In genomic region chr15:74040115-74040850, GRCh38 we compare ENCODE assay signal across 10 cellular contexts. TPM values are rescaled to one million over a fixed set of nuclear protein-coding genes. Genes with fewer than 3 reads are reported as not detected.
A peak's percentile ranks its signal among the peaks of the same experiment; 100 is the strongest.
DNase-seq lines count a peak whose midpoint lies in the region; ATAC-seq, FAIRE-seq and TF ChIP-seq lines count a peak whose summit lies in the region.
"Had no signal": no experiment of that assay in that cellular context is flagged by ENCODE, and none has a peak within 500 bp of the region (broad histone marks: within the 10 kb centered on the region; RNA-seq: fewer than 3 reads in every experiment).

No MANE protein-coding gene starts in this region.

- no peaks in the 10 kb centered on the region for H3K79me1 ChIP-seq in H9 (ENCODE audit: insufficient read depth, low read depth, low read length, poor library complexity, severe bottlenecking)

- H2AK5ac ChIP-seq in H9 (ENCODE audit: insufficient read length, low read length), result no peak overlapping the region

- H2AFZ ChIP-seq in H9 (ENCODE audit: low read length) (no peak overlapping the region), smooth muscle cell (ENCODE audit: low read depth) (no peak overlapping the region)

- H3K27me3 ChIP-seq in H9 (ENCODE audit: insufficient read depth, low read length), result no peaks in the 10 kb centered on the region
- H3K27me3 ChIP-seq in ascending aorta, result no peaks in the 10 kb centered on the region
- H3K27me3 ChIP-seq in heart right ventricle, result no peaks in the 10 kb centered on the region
- H3K27me3 ChIP-seq in smooth muscle cell (ENCODE audit: low read depth), result no peaks in the 10 kb centered on the region

- H3K4me1 ChIP-seq in H9 (ENCODE audit: insufficient read depth, low read length), result peaks cover 3% of the 10 kb centered on the region; the same call in 1 of the 2 replicates
- H3K4me1 ChIP-seq in ascending aorta, result peaks cover 16 to 25% of the 10 kb centered on the region in 2 donors
- H3K4me1 ChIP-seq in heart right ventricle, result peaks cover 20 to 78% (median 55%) of the 10 kb centered on the region in 9 donors
- peaks cover 18% of the 10 kb centered on the region for H3K4me1 ChIP-seq in smooth muscle cell (ENCODE audit: low read depth)

- H3K9me3 ChIP-seq in H9 (ENCODE audit: control insufficient read depth, low read depth, low read length) (no peaks in the 10 kb centered on the region), ascending aorta (no peaks in the 10 kb centered on the region), heart right ventricle (no peaks in the 10 kb centered on the region), smooth muscle cell (replicated peaks; ENCODE audit: low read depth) (no peaks in the 10 kb centered on the region)

- no peak overlapping the region for H2BK120ac ChIP-seq in H9 (ENCODE audit: low read depth, low read length, poor library complexity, severe bottlenecking)

- H4K20me1 ChIP-seq in H9 (ENCODE audit: control insufficient read depth, insufficient read depth, insufficient read length), result no peaks in the 10 kb centered on the region
- H4K20me1 ChIP-seq in smooth muscle cell (ENCODE audit: low read depth), result no peaks in the 10 kb centered on the region

- peaks cover 14% of the 10 kb centered on the region for H3F3A ChIP-seq in smooth muscle cell (ENCODE audit: low read depth)

- no peak overlapping the region for H3K14ac ChIP-seq in H9 (ENCODE audit: insufficient read depth, low read length)

- no peak overlapping the region for H2BK12ac ChIP-seq in H9 (ENCODE audit: insufficient read length, low read depth, low read length)

- no peak overlapping the region for H3K4me3 Mint-ChIP-seq in H9
- H3K4me3 Mint-ChIP-seq: T-cell had no signal

- POLR2A ChIA-PET in HEK293T (lab: Yijun Ruan, JAX), result no interaction called here

- no peaks in the 10 kb centered on the region for H3K23me2 ChIP-seq in H9 (ENCODE audit: insufficient read length, low read depth, low read length, poor library complexity, severe bottlenecking)

- H3K27ac ChIP-seq in H9 (ENCODE audit: insufficient read length, low read depth, low read length) (no peak overlapping the region), ascending aorta (peak overlapping the region; percentile 63 to 88), heart right ventricle (peak overlapping the region; percentile 13 to 85 (median 77)), smooth muscle cell (ENCODE audit: low read depth) (peak overlapping the region; percentile 98)
- H3K27ac ChIP-seq: HL-60 had no signal

- peak overlapping the region in 2 of 3 experiments; percentile 41 to 53; a peak in 3 of 7 replicates for H3K27ac Mint-ChIP-seq in H9
- H3K27ac Mint-ChIP-seq: T-cell had no signal

- H3K9ac ChIP-seq in H9 (ENCODE audit: extremely low read depth, insufficient read length, low read length) (no peak overlapping the region), smooth muscle cell (ENCODE audit: low read depth) (peak overlapping the region; percentile 80)

- no peak overlapping the region for H4K8ac ChIP-seq in H9 (replicated peaks; ENCODE audit: insufficient read length, low read depth, low read length)

- H3K36me3 Mint-ChIP-seq in H9 (ENCODE audit: insufficient read depth in 1 of 3, low read depth in 3 of 3), result peaks cover 4 to 7% (median 5%) of the 10 kb centered on the region in 3 experiments; a peak in 4 of 7 replicates

- TF ChIP-seq CTCF in H9 (conservative IDR thresholded peaks at IDR 0.05), result no peak
- TF ChIP-seq CTCF in ascending aorta (IDR thresholded peaks at IDR 0.05), result no peak
- no peak for TF ChIP-seq CTCF in heart right ventricle (IDR thresholded peaks at IDR 0.05)
- TF ChIP-seq CTCF in smooth muscle cell (IDR thresholded peaks at IDR 0.05; ENCODE audit: borderline replicate concordance, insufficient read depth, poor library complexity, severe bottlenecking), result no peak

- DNase-seq in H9 (peak; percentile 44), ascending aorta (ENCODE audit: low spot score in 2 of 2) (peak in 1 of 2 donors; percentile 90), heart right ventricle (peak in 1 of 2 donors; percentile 76), smooth muscle cell (lab: John Stamatoyannopoulos, UW; ENCODE audit: unreplicated experiment) (peak; percentile 27), GM12892 (ENCODE audit: insufficient read length) (no peak), HEK293T (ENCODE audit: extremely low spot score) (no peak), CD1c-positive myeloid dendritic cell (ENCODE audit: extremely low spot score) (no peak)
- no peak for DNase-seq in stimulated activated naive CD4-positive, alpha-beta T cell (lab: John Stamatoyannopoulos, UW)
- DNase-seq: T-cell had no signal

- no peak overlapping the region for H2BK5ac ChIP-seq in H9 (ENCODE audit: insufficient read length, low read length)

- no peak for FAIRE-seq in GM12892 (lab: Jason Lieb, UNC)

- peaks cover 4% of the 10 kb centered on the region for H3K27me3 Mint-ChIP-seq in H9 (ENCODE audit: low read depth)
- H3K27me3 Mint-ChIP-seq: T-cell had no signal

- H3K4me3 ChIP-seq in ascending aorta, result no peak overlapping the region
- no peak overlapping the region for H3K4me3 ChIP-seq in heart right ventricle
- H3K4me3 ChIP-seq in smooth muscle cell, result no peak overlapping the region

- H2BK20ac ChIP-seq in H9 (ENCODE audit: low read depth, low read length, poor library complexity, severe bottlenecking), result no peak overlapping the region

- no peak overlapping the region for H3K56ac ChIP-seq in H9 (ENCODE audit: insufficient read length, low read depth, low read length)

- peak; percentile 51 to 80 (median 69) for ATAC-seq in heart right ventricle
- ATAC-seq: T-cell had no signal

- no peak overlapping the region for H4K91ac ChIP-seq in H9 (ENCODE audit: insufficient read length, low read depth, low read length)

- no peak overlapping the region for H2BK15ac ChIP-seq in H9 (ENCODE audit: low read depth, low read length)

- peaks cover 31 to 37% of the 10 kb centered on the region in 2 experiments for H3K4me1 Mint-ChIP-seq in H9
- H3K4me1 Mint-ChIP-seq: T-cell had no signal

- no peak overlapping the region for H4K5ac ChIP-seq in H9 (ENCODE audit: insufficient read length, low read depth, low read length)

- H3K9me3 Mint-ChIP-seq in H9, result no peaks in the 10 kb centered on the region; a peak in 1 of 5 replicates
- H3K9me3 Mint-ChIP-seq: T-cell had no signal

- H3K4me2 ChIP-seq in H9 (ENCODE audit: insufficient read depth, insufficient read length, low read length) (no peak overlapping the region), smooth muscle cell (peak overlapping the region; percentile 80)

- intact Hi-C loops in ascending aorta (cut with DNase I) (no loop called here), heart right ventricle (cut with DNase I) (loop anchor here in 1 of 10 donors (10.0 kb wide), 1 partner anchor 45 kb away; the partner anchor contains the start of genes PML and STOML1)

- H3T11ph ChIP-seq in H9 (ENCODE audit: low read length), result no peak overlapping the region

- no peak overlapping the region for H3K23ac ChIP-seq in H9 (ENCODE audit: insufficient read length, low read depth, low read length)

- H3K36me3 ChIP-seq in ascending aorta (peaks cover 13 to 49% of the 10 kb centered on the region in 2 donors), heart right ventricle (peaks cover 0 to 70% (median 11%) of the 10 kb centered on the region in 9 donors), smooth muscle cell (ENCODE audit: low read depth) (no peaks in the 10 kb centered on the region)

- TF ChIP-seq POLR2A in GM12892 (IDR thresholded peaks at IDR 0.05; ENCODE audit: low read depth, low read length), result no peak

- no peaks in the 10 kb centered on the region for H3K79me2 ChIP-seq in H9 (ENCODE audit: insufficient read depth, low read length)
- no peaks in the 10 kb centered on the region for H3K79me2 ChIP-seq in smooth muscle cell (ENCODE audit: low read depth)

- no peak overlapping the region for H3K18ac ChIP-seq in H9 (ENCODE audit: insufficient read length, low read depth, low read length)

- no peak overlapping the region for H3K4ac ChIP-seq in H9 (ENCODE audit: low read depth, low read length)

- no CpG with 5 or more reads among the region's 7 CpGs for WGBS in H9 (ENCODE audit: extremely low coverage, insufficient read length, low lambda C conversion rate)
- WGBS in heart right ventricle, 2 donors, result 67 to 74% methylated on average over 7 of the region's 7 CpGs
- WGBS in smooth muscle cell (ENCODE audit: low lambda C conversion rate), result 63% methylated on average over 7 of the region's 7 CpGs

- CTCF ChIA-PET in HEK293T (lab: Yijun Ruan, JAX), result interaction anchor here (1.1 to 4.0 kb wide), 5 partner anchors 8 to 281 kb away, joined by 3 to 19 read pairs (median 8); no protein-coding TSS in a partner anchor

TF ChIP-seq in HEK293T, 16 proteins besides CTCF, POLR2A, EP300 and RAD21 (continues in another document):
- no peak for TF ChIP-seq L3MBTL2 (conservative IDR thresholded peaks at IDR 0.05)
- TF ChIP-seq PKNOX1 (IDR thresholded peaks at IDR 0.05), result no peak
- TF ChIP-seq LEF1 (IDR thresholded peaks at IDR 0.05; ENCODE audit: borderline replicate concordance), result no peak
- no peak for TF ChIP-seq SUZ12 (IDR thresholded peaks at IDR 0.05)
- TF ChIP-seq FOXM1 (IDR thresholded peaks at IDR 0.05; ENCODE audit: borderline replicate concordance), result no peak
- TF ChIP-seq TARDBP (IDR thresholded peaks at IDR 0.05), result no peak
- no peak for TF ChIP-seq ELF4 (IDR thresholded peaks at IDR 0.05)
- no peak for TF ChIP-seq ARNT (IDR thresholded peaks at IDR 0.05)

RNA-seq across cellular contexts. Expression of gene GOLGA6A, which starts 42.1 kb away (rescaled TPM):
- total RNA-seq in H9 (2021) (0.72 and 0.90 TPM in 2 replicates), ascending aorta (not detected), heart right ventricle (not detected), smooth muscle cell (0.09 and 0.13 TPM in 2 replicates)
- polyA plus RNA-seq in heart right ventricle (not detected), smooth muscle cell (0.14 TPM in 1 of 2 replicates, not detected in the other)
- 0.08 TPM for polyA plus RNA-seq in GM12892 (2012; ENCODE audit: missing spikeins)

RNA-seq across cellular contexts. Expression of gene PML, which starts 45.8 kb away (rescaled TPM):
- total RNA-seq in H9 (2021), result 23.6 and 24.6 TPM in 2 replicates
- 227 TPM for total RNA-seq in ascending aorta
- 10 to 100 TPM; 17.9 to 50.1 (median 22.5) TPM for total RNA-seq in heart right ventricle
- 10 to 100 TPM; 18.4 to 32.0 TPM for polyA plus RNA-seq in heart right ventricle
- 21.6 and 34.1 TPM in 2 replicates for total RNA-seq in smooth muscle cell
- polyA plus RNA-seq in smooth muscle cell, result 33.7 and 39.4 TPM in 2 replicates
- polyA plus RNA-seq in GM12892 (2012; ENCODE audit: missing spikeins), result 23.5 TPM

RNA-seq across cellular contexts. Expression of gene STOML1, which starts 48.2 kb away (rescaled TPM):
- total RNA-seq in H9 (2021) (2.5 and 2.9 TPM in 2 replicates), ascending aorta (15.3 TPM), heart right ventricle (10 to 100 TPM; 21.1 to 38.4 (median 27.2) TPM), smooth muscle cell (9.3 and 12.4 TPM in 2 replicates)
- polyA plus RNA-seq in heart right ventricle (10 to 100 TPM; 33.1 to 35.0 TPM), smooth muscle cell (23.7 and 27.5 TPM in 2 replicates)
- polyA plus RNA-seq in GM12892 (2012; ENCODE audit: missing spikeins), result 5.9 TPM

Comparison
In these comparisons a context has a peak if more than half of its experiments do, and no peak if none do; other contexts are left out.
1. DNase-seq: peak in H9 (single experiment) and smooth muscle cell (single experiment); none in GM12892 (single experiment), stimulated activated naive CD4-positive, alpha-beta T cell (0 of 6), HEK293T (single experiment) and CD1c-positive myeloid dendritic cell (single experiment).